Comparison of ENCODE assay signal across 22 cellular contexts in genomic region chr22:32520612-32521011, GRCh38. TPM values are rescaled to one million over a fixed set of nuclear protein-coding genes. Genes with fewer than 3 reads are reported as not detected.
DNase-seq lines count a peak whose midpoint lies in the region; ATAC-seq, FAIRE-seq and TF ChIP-seq lines count a peak whose summit lies in the region.
"Had no signal": no experiment of that assay in that cellular context is flagged by ENCODE, and none has a peak within 500 bp of the region (broad histone marks: within the 10 kb centered on the region; RNA-seq: fewer than 3 reads in every experiment).

No MANE protein-coding gene starts in this region.

- H3K4me3 Mint-ChIP-seq in nephron progenitor cell = no peak overlapping the region
- H3K4me3 Mint-ChIP-seq: CD4-positive, alpha-beta memory T cell; HFFc6 had no signal

- TF ChIP-seq POLR2A in HepG2 (IDR thresholded peaks at IDR 0.05; ENCODE audit: insufficient read depth in 1 of 2, low read depth in 2 of 2, low read length in 2 of 2) (no peak), right lobe of liver (IDR thresholded peaks at IDR 0.05) (no peak)

- no peaks in the 10 kb centered on the region for H4K20me1 ChIP-seq in HepG2 (ENCODE audit: insufficient read depth, low read length)

- POLR2A ChIA-PET in HepG2 (lab: Yijun Ruan, JAX) = no interaction called here

- no peak overlapping the region for H3K9ac ChIP-seq in HepG2 (ENCODE audit: insufficient read depth, low read depth, low read length)

- no TSS peak for BruUV-seq in HepG2 (replicated peaks; lab: Mats Ljungman, UMichigan)

- peaks cover 5% of the 10 kb centered on the region for H3K9me3 ChIP-seq in HepG2 (ENCODE audit: low read length)
- no peaks in the 10 kb centered on the region for H3K9me3 ChIP-seq in right lobe of liver
- H3K9me3 ChIP-seq: A549, HAP-1 had no signal

- 97% methylated on average over 5 of the region's 5 CpGs for WGBS in HepG2 (ENCODE audit: low lambda C conversion rate)
- 68% methylated on average over 3 of the region's 5 CpGs for WGBS in right lobe of liver (ENCODE audit: insufficient coverage, low coverage, low lambda C conversion rate, missing lambda C conversion rate)

- no peak for FAIRE-seq in HepG2 (lab: Jason Lieb, UNC)
- FAIRE-seq in urothelium cell line (lab: Jason Lieb, UNC) = peak; percentile 20
- FAIRE-seq: A549, G401.6, GM12892, H54 had no signal

- H3K27me3 Mint-ChIP-seq in nephron progenitor cell (ENCODE audit: low read depth, poor library complexity) = peaks cover 6% of the 10 kb centered on the region
- H3K27me3 Mint-ChIP-seq: CD4-positive, alpha-beta memory T cell had no signal

- in situ Hi-C loops in HepG2 (cut with HindIII; ENCODE audit: extremely low pct_ligation_motif_present, low pct_unique_long_range_greater_than_20kb) = loop anchor here (10.0 kb wide), 1 partner anchor 474 kb away; no protein-coding TSS in a partner anchor

- TF ChIP-seq CTCF in HepG2 (CRISPR knock-in tag; IDR thresholded peaks at IDR 0.05) (no peak), right lobe of liver (IDR thresholded peaks at IDR 0.05) (no peak), nephron progenitor cell (IDR thresholded peaks at IDR 0.05) (no peak)

- ATAC-seq in HepG2 (no peak), right lobe of liver (no peak)
- ATAC-seq: A549 had no signal

- no peak for TF ChIP-seq RAD21 in HepG2 (CRISPR knock-in tag; IDR thresholded peaks at IDR 0.05)

- no peaks in the 10 kb centered on the region for H3K27me3 ChIP-seq in HepG2 (ENCODE audit: control insufficient read depth in 1 of 2, insufficient read depth in 2 of 2, low read length in 2 of 2)
- no peaks in the 10 kb centered on the region for H3K27me3 ChIP-seq in right lobe of liver
- H3K27me3 ChIP-seq in layer of hippocampus (ENCODE audit: control insufficient read depth, insufficient read depth, low read length) = no peaks in the 10 kb centered on the region

- H3K4me1 ChIP-seq in HepG2 (ENCODE audit: insufficient read depth, low read length) (no peaks in the 10 kb centered on the region), right lobe of liver (no peaks in the 10 kb centered on the region)
- H3K4me1 ChIP-seq: A549, HAP-1 had no signal

- H3K4me3 ChIP-seq in HepG2 (replicated peaks in 1 of 3; ENCODE audit: insufficient read depth in 1 of 3, low read depth in 2 of 3, low read length in 3 of 3) = no peak overlapping the region
- H3K4me3 ChIP-seq in right lobe of liver = no peak overlapping the region
- H3K4me3 ChIP-seq: A549, HAP-1 had no signal

- H3K79me2 ChIP-seq in HepG2 (ENCODE audit: insufficient read depth, low read length) = no peaks in the 10 kb centered on the region

- TF ChIP-seq EP300 in HepG2 (IDR thresholded peaks at IDR 0.05; ENCODE audit: low read depth in 2 of 2, low read length in 2 of 2) (no peak), HepG2 (CRISPR knock-in tag; IDR thresholded peaks at IDR 0.05; ENCODE audit: borderline replicate concordance) (no peak)

- H3K36me3 ChIP-seq in HepG2 (replicated peaks in 1 of 2; ENCODE audit: control insufficient read depth in 1 of 2, insufficient read depth in 2 of 2, low read length in 2 of 2) (no peaks in the 10 kb centered on the region), right lobe of liver (no peaks in the 10 kb centered on the region)
- H3K36me3 ChIP-seq: HAP-1 had no signal

- no peaks in the 10 kb centered on the region for H3K4me1 Mint-ChIP-seq in nephron progenitor cell
- H3K4me1 Mint-ChIP-seq: CD4-positive, alpha-beta memory T cell had no signal

- H3K4me2 ChIP-seq in HepG2 (ENCODE audit: low read depth, low read length) = no peak overlapping the region
- H3K4me2 ChIP-seq: A549 had no signal

- no peak overlapping the region for H2AFZ ChIP-seq in HepG2 (ENCODE audit: low read length)

- H3K9me3 Mint-ChIP-seq in nephron progenitor cell = peaks cover 15% of the 10 kb centered on the region
- H3K9me3 Mint-ChIP-seq: HFFc6 had no signal

- CTCF ChIA-PET in HepG2 (lab: Yijun Ruan, JAX; ENCODE audit: low intra/inter-chr PET ratio, low total read pairs) = no interaction called here

- H3K27ac ChIP-seq in HepG2 (ENCODE audit: extremely low read length, insufficient read depth, low read length) = no peak overlapping the region
- no peak overlapping the region for H3K27ac ChIP-seq in right lobe of liver
- H3K27ac ChIP-seq in layer of hippocampus (ENCODE audit: low read depth, low read length) = peak overlapping the region; percentile 4
- H3K27ac ChIP-seq: A549 had no signal

- DNase-seq in HepG2 (ENCODE audit: low spot score) (no peak), right lobe of liver (no peak), urothelium cell line (ENCODE audit: low spot score) (no peak), DMS153 treated with DMSO at 0.1 percent for 48 hours (lab: John Stamatoyannopoulos, UW; ENCODE audit: unreplicated experiment) (no peak), nephron progenitor cell (no peak)
- DNase-seq: 8988T; ACHN; AML-193; C1 segment of cervical spinal cord; Calu3; CD4-positive, alpha-beta memory T cell; COR-L47; DND-41; GOT3; HFFc6 had no signal

- H3K27ac Mint-ChIP-seq in nephron progenitor cell = no peak overlapping the region
- H3K27ac Mint-ChIP-seq: CD4-positive, alpha-beta memory T cell; HFFc6 had no signal

- peaks cover 20% of the 10 kb centered on the region for H3K36me3 Mint-ChIP-seq in nephron progenitor cell (ENCODE audit: low read depth)
- H3K36me3 Mint-ChIP-seq: CD4-positive, alpha-beta memory T cell had no signal

- intact Hi-C loops in HepG2 (cut with micrococcal nuclease; ENCODE audit: unreplicated experiment) = no loop called here
- intact Hi-C loops in right lobe of liver (cut with DNase I) = loop anchor here in 1 of 2 donors (10.0 kb wide), 1 partner anchor 474 kb away; no protein-coding TSS in a partner anchor

TF ChIP-seq in HepG2, 621 proteins besides CTCF, POLR2A, EP300 and RAD21:
- TF ChIP-seq BRCA1 (CRISPR knock-in tag; IDR thresholded peaks at IDR 0.05) = no peak
- no peak for TF ChIP-seq ZNF75D (CRISPR knock-in tag; IDR thresholded peaks at IDR 0.05; ENCODE audit: borderline replicate concordance)
- peak; percentile 88 for TF ChIP-seq ZNF768 (CRISPR knock-in tag; IDR thresholded peaks at IDR 0.05)

RNA-seq across cellular contexts. Expression of gene FBXO7, which starts 46.0 kb away (rescaled TPM):
- total RNA-seq in HepG2 (2016; rRNA removed; fragmentation: Illumina TruSeq; extraction: Trizol) = 105 and 118 TPM in 2 replicates
- 110 and 111 TPM in 2 replicates for total RNA-seq in HepG2 (2016; cell fraction: cytosol; rRNA removed; fragmentation: Illumina TruSeq; extraction: Trizol; ENCODE audit: low read depth)
- total RNA-seq in HepG2 (2016; cell fraction: insoluble cytoplasmic fraction; rRNA removed; fragmentation: Illumina TruSeq; extraction: Trizol) = 100 and 116 TPM in 2 replicates
- total RNA-seq in HepG2 (2016; cell fraction: membrane; rRNA removed; fragmentation: Illumina TruSeq; extraction: Trizol) = 161 and 169 TPM in 2 replicates
- total RNA-seq in HepG2 (2016; cell fraction: nucleus; rRNA removed; fragmentation: Illumina TruSeq; extraction: Trizol) = 64.6 and 67.3 TPM in 2 replicates
- 157 and 172 TPM in 2 replicates for polyA plus RNA-seq in HepG2 (2011; rRNA removed)
- polyA plus RNA-seq in HepG2 (2011; cell fraction: cytosol; rRNA removed) = 129 and 182 TPM in 2 replicates
- 62.2 and 72.8 TPM in 2 replicates for polyA plus RNA-seq in HepG2 (2011; cell fraction: nucleus; rRNA removed)
- 96.5 and 134 TPM in 2 replicates for polyA plus RNA-seq in HepG2 (2012)
- polyA plus RNA-seq in HepG2 (2016; cell fraction: cytosol; fragmentation: Illumina TruSeq; extraction: Trizol; ENCODE audit: low read depth) = 147 and 160 TPM in 2 replicates
- 167 and 172 TPM in 2 replicates for polyA plus RNA-seq in HepG2 (2016; cell fraction: insoluble cytoplasmic fraction; fragmentation: Illumina TruSeq; extraction: Trizol; ENCODE audit: low read depth)
- 197 and 199 TPM in 2 replicates for polyA plus RNA-seq in HepG2 (2016; cell fraction: membrane; fragmentation: Illumina TruSeq; extraction: Trizol; ENCODE audit: low read depth)
- 96.5 and 96.9 TPM in 2 replicates for polyA plus RNA-seq in HepG2 (2016; cell fraction: nucleus; fragmentation: Illumina TruSeq; extraction: Trizol; ENCODE audit: insufficient read depth, low read depth)
- polyA minus RNA-seq in HepG2 (2011; rRNA and poly(A)+ RNA removed; ENCODE audit: low replicate concordance) = 151 and 179 TPM in 2 replicates
- polyA minus RNA-seq in HepG2 (2011; cell fraction: cytosol; rRNA and poly(A)+ RNA removed) = 79.0 and 88.0 TPM in 2 replicates
- polyA minus RNA-seq in HepG2 (2011; cell fraction: nucleus; rRNA and poly(A)+ RNA removed) = 78.5 and 95.4 TPM in 2 replicates
- total RNA-seq in right lobe of liver = 100 to 1,000 TPM in 1 of 6 experiments, 10 to 100 TPM in 5; 37.7 to 100 (median 52.5) TPM

RNA-seq across cellular contexts. Expression of gene BPIFC, which starts 56.4 kb away (rescaled TPM):
- not detected in 2 replicates for total RNA-seq in HepG2 (2016; rRNA removed; fragmentation: Illumina TruSeq; extraction: Trizol)
- total RNA-seq in HepG2 (2016; cell fraction: cytosol; rRNA removed; fragmentation: Illumina TruSeq; extraction: Trizol; ENCODE audit: low read depth) = not detected in 2 replicates
- total RNA-seq in HepG2 (2016; cell fraction: insoluble cytoplasmic fraction; rRNA removed; fragmentation: Illumina TruSeq; extraction: Trizol) = not detected in 2 replicates
- not detected in 2 replicates for total RNA-seq in HepG2 (2016; cell fraction: membrane; rRNA removed; fragmentation: Illumina TruSeq; extraction: Trizol)
- total RNA-seq in HepG2 (2016; cell fraction: nucleus; rRNA removed; fragmentation: Illumina TruSeq; extraction: Trizol) = not detected in 2 replicates
- polyA plus RNA-seq in HepG2 (2011; rRNA removed) = not detected in 2 replicates
- not detected in 2 replicates for polyA plus RNA-seq in HepG2 (2011; cell fraction: cytosol; rRNA removed)
- polyA plus RNA-seq in HepG2 (2011; cell fraction: nucleus; rRNA removed) = not detected in 2 replicates
- polyA plus RNA-seq in HepG2 (2012) = not detected in 2 replicates
- not detected in 2 replicates for polyA plus RNA-seq in HepG2 (2016; cell fraction: cytosol; fragmentation: Illumina TruSeq; extraction: Trizol; ENCODE audit: low read depth)
- not detected in 2 replicates for polyA plus RNA-seq in HepG2 (2016; cell fraction: insoluble cytoplasmic fraction; fragmentation: Illumina TruSeq; extraction: Trizol; ENCODE audit: low read depth)
- not detected in 2 replicates for polyA plus RNA-seq in HepG2 (2016; cell fraction: membrane; fragmentation: Illumina TruSeq; extraction: Trizol; ENCODE audit: low read depth)
- not detected in 2 replicates for polyA plus RNA-seq in HepG2 (2016; cell fraction: nucleus; fragmentation: Illumina TruSeq; extraction: Trizol; ENCODE audit: insufficient read depth, low read depth)
- polyA minus RNA-seq in HepG2 (2011; rRNA and poly(A)+ RNA removed; ENCODE audit: low replicate concordance) = not detected in 2 replicates
- not detected in 2 replicates for polyA minus RNA-seq in HepG2 (2011; cell fraction: cytosol; rRNA and poly(A)+ RNA removed)
- not detected in 2 replicates for polyA minus RNA-seq in HepG2 (2011; cell fraction: nucleus; rRNA and poly(A)+ RNA removed)
- total RNA-seq in right lobe of liver = not detected
- total RNA-seq: Calu3; CD4-positive, alpha-beta memory T cell; HFFc6 had no signal
- polyA plus RNA-seq: A549; BJ; CD4-positive, alpha-beta memory T cell had no signal
